36 cellular contexts compared by ENCODE assay signal in the genomic region with DNA sequence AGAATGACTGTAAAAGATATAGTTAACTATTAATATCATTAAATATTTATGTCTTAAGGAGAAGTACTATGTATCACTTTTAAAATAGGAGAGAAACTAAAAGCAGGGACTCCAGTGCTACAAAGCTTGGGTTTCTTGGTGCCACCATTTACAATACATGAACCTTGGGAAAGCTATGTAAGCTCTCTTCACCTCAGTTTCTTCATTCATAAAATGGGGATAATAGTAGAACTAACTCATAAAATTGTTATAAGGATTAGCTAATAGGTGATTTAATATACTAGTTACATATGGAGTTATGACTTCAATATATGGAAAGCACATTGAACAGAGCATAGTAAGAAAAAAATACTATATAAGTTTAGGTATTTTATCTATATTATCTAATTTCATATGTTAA. TPM values are rescaled to one million over a fixed set of nuclear protein-coding genes. Genes with fewer than 3 reads are reported as not detected.
"Had no signal": no experiment of that assay in that cellular context is flagged by ENCODE, and none has a peak within 500 bp of the region (broad histone marks: within the 10 kb centered on the region; RNA-seq: fewer than 3 reads in every experiment).

No MANE protein-coding gene starts in this region.

- H3K9ac ChIP-seq: KMS-11 had no signal

- H3K9me3 ChIP-seq: MG63 had no signal

- H3K4me3 ChIP-seq: MG63 had no signal

- H3K36me3 ChIP-seq: MG63 had no signal

- H3K4me2 ChIP-seq: KMS-11 had no signal

- H3K27me3 ChIP-seq: MG63 had no signal

- H3K27ac ChIP-seq: KMS-11 had no signal

- DNase-seq: Karpas-422, Kasumi-1, MG63, MM.1S, NCI-H1048, NCI-H1092, NCI-H1092 treated with DMSO at 0.1 percent for 48 hours, NCI-H1105, NCI-H1105 treated with DMSO at 0.1 percent for 48 hours, NCI-H1417, NCI-H1417 treated with DMSO at 0.1 percent for 48 hours, NCI-H1436, NCI-H1436 treated with DMSO at 0.1 percent for 48 hours, NCI-H146, NCI-H1694, NCI-H1694 treated with DMSO at 0.1 percent for 48 hours, NCI-H187, NCI-H187 treated with DMSO at 0.1 percent for 48 hours, NCI-H1930, NCI-H2029, NCI-H2029 treated with DMSO at 0.1 percent for 48 hours, NCI-H2081, NCI-H2081 treated with DMSO at 0.1 percent for 48 hours, NCI-H2107, NCI-H2171, NCI-H2171 treated with DMSO at 0.1 percent for 48 hours, NCI-H2227 treated with DMSO at 0.1 percent for 48 hours, NCI-H226, NCI-H345, NCI-H446, NCI-H446 treated with DMSO at 0.1 percent for 48 hours, NCI-H510A, NCI-H510A treated with DMSO at 0.1 percent for 48 hours had no signal

RNA-seq across cellular contexts. Expression of a gene that starts 23.7 kb away (rescaled TPM):
- total RNA-seq: LHCN-M2, M059J had no signal
